In the genomic region with DNA sequence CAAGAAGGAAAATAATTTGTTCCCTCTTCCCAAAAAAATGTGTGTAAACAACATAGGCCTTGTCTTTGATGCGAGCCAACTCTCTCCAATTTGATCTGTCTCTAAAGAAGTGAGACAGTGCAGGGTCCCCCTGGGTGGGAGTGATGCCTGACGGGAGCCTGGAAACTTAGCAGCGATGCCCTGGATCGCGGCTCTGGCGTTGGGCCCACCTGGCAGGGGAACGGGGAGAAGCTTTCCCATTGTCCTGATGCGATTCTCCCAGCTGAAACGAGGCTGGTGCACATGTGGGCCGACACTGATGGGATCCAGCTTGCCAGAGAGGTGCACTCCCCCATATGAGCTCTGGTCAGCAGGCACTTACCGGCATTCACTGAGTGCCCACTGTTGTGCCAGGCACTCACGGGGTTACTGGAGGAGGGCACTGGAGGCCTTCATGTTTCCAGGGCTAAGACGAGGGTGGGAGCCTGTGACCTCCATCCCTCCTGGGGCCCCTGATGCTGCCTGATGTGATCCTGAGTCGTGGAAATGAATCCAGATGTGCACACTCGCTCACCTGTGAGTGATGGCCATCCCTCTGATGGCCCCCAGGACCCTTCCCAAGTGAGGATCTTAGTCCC, we compare ENCODE assay signal across 13 cellular contexts.
DNase-seq lines count a peak whose midpoint lies in the region; ATAC-seq, FAIRE-seq and TF ChIP-seq lines count a peak whose summit lies in the region.
"Had no signal": no experiment of that assay in that cellular context is flagged by ENCODE, and none has a peak within 500 bp of the region (broad histone marks: within the 10 kb centered on the region; RNA-seq: fewer than 3 reads in every experiment).

No MANE protein-coding gene starts in this region.

- H3K27ac ChIP-seq in right lobe of liver (no peak overlapping the region), HepG2 (ENCODE audit: extremely low read length, insufficient read depth, low read length) (no peak overlapping the region), lower lobe of right lung (no peak overlapping the region), testis (no peak overlapping the region)

- in situ Hi-C loops in HepG2 (cut with HindIII; ENCODE audit: extremely low pct_ligation_motif_present, low pct_unique_long_range_greater_than_20kb): no loop called here

- TF ChIP-seq CTCF in right lobe of liver (IDR thresholded peaks at IDR 0.05) (no peak), HepG2 (CRISPR knock-in tag; IDR thresholded peaks at IDR 0.05) (no peak), lower lobe of right lung (IDR thresholded peaks at IDR 0.05) (no peak), testis (IDR thresholded peaks at IDR 0.05) (no peak)

- POLR2A ChIA-PET in HepG2 (lab: Yijun Ruan, JAX): no interaction called here

- TF ChIP-seq POLR2A in right lobe of liver (IDR thresholded peaks at IDR 0.05) (no peak), HepG2 (IDR thresholded peaks at IDR 0.05; ENCODE audit: insufficient read depth in 1 of 2, low read depth in 2 of 2, low read length in 2 of 2) (no peak), testis (IDR thresholded peaks at IDR 0.05) (no peak), erythroblast (IDR thresholded peaks at IDR 0.05; ENCODE audit: low read length) (no peak)

- CTCF ChIA-PET in HepG2 (lab: Yijun Ruan, JAX; ENCODE audit: low intra/inter-chr PET ratio, low total read pairs): no interaction called here

- H3K4me1 ChIP-seq in right lobe of liver: no peaks in the 10 kb centered on the region
- H3K4me1 ChIP-seq in HepG2 (ENCODE audit: insufficient read depth, low read length): no peaks in the 10 kb centered on the region
- peaks cover 15% of the 10 kb centered on the region for H3K4me1 ChIP-seq in lower lobe of right lung
- H3K4me1 ChIP-seq in testis: no peaks in the 10 kb centered on the region

- no peak for TF ChIP-seq EP300 in HepG2 (IDR thresholded peaks at IDR 0.05; ENCODE audit: low read depth in 2 of 2, low read length in 2 of 2)
- no peak for TF ChIP-seq EP300 in HepG2 (CRISPR knock-in tag; IDR thresholded peaks at IDR 0.05; ENCODE audit: borderline replicate concordance)

- no peak overlapping the region for H3K4me3 ChIP-seq in right lobe of liver
- H3K4me3 ChIP-seq in HepG2 (replicated peaks in 1 of 3; ENCODE audit: insufficient read depth in 1 of 3, low read depth in 2 of 3, low read length in 3 of 3): no peak overlapping the region
- no peak overlapping the region for H3K4me3 ChIP-seq in lower lobe of right lung
- no peak overlapping the region for H3K4me3 ChIP-seq in testis
- H3K4me3 ChIP-seq in MG63: no peak overlapping the region

- FAIRE-seq in HepG2 (lab: Jason Lieb, UNC): no peak
- FAIRE-seq: HTR-8/SVneo had no signal

- H3K9ac ChIP-seq in HepG2 (ENCODE audit: insufficient read depth, low read depth, low read length): no peak overlapping the region

- H4K20me1 ChIP-seq in HepG2 (ENCODE audit: insufficient read depth, low read length): no peaks in the 10 kb centered on the region

- TF ChIP-seq RAD21 in HepG2 (CRISPR knock-in tag; IDR thresholded peaks at IDR 0.05): no peak

- no peak for ATAC-seq in right lobe of liver
- no peak for ATAC-seq in HepG2
- ATAC-seq in lower lobe of right lung: no peak

- BruUV-seq in HepG2 (replicated peaks; lab: Mats Ljungman, UMichigan): no TSS peak

- intact Hi-C loops in right lobe of liver (cut with DNase I) (loop anchor here in 1 of 2 donors (5.0 kb wide), 1 partner anchor 268 kb away; no protein-coding TSS in a partner anchor), HepG2 (cut with micrococcal nuclease; ENCODE audit: unreplicated experiment) (loop anchor here (1.0 kb wide), 1 partner anchor 18 kb away; no protein-coding TSS in a partner anchor), lower lobe of right lung (cut with DNase I) (loop anchor here (10.0 kb wide), 1 partner anchor 271 kb away; no protein-coding TSS in a partner anchor), testis (cut with DNase I; ENCODE audit: low total_unique reads) (no loop called here)

- peak in 2 of 3 donors; percentile 8 to 44 for DNase-seq in right lobe of liver
- DNase-seq in HepG2 (ENCODE audit: low spot score): no peak
- DNase-seq in lower lobe of right lung: peak; percentile 39
- peak; percentile 29 for DNase-seq in testis
- no peak for DNase-seq in MG63
- no peak for DNase-seq in erythroblast (lab: John Stamatoyannopoulos, UW)
- no peak for DNase-seq in NCI-H1105 (lab: John Stamatoyannopoulos, UW)
- DNase-seq: ACHN, Calu3, DMS 273 treated with DMSO at 0.1 percent for 48 hours, HCEC 1CT, HFFc6 had no signal

- H3K9me3 ChIP-seq in right lobe of liver (no peaks in the 10 kb centered on the region), HepG2 (ENCODE audit: low read length) (no peaks in the 10 kb centered on the region), lower lobe of right lung (no peaks in the 10 kb centered on the region), testis (no peaks in the 10 kb centered on the region), MG63 (no peaks in the 10 kb centered on the region)

- no peak overlapping the region for H3K4me2 ChIP-seq in HepG2 (ENCODE audit: low read depth, low read length)

- H3K79me2 ChIP-seq in HepG2 (ENCODE audit: insufficient read depth, low read length): no peaks in the 10 kb centered on the region

- H3K27me3 ChIP-seq in right lobe of liver (no peaks in the 10 kb centered on the region), HepG2 (ENCODE audit: control insufficient read depth in 1 of 2, insufficient read depth in 2 of 2, low read length in 2 of 2) (peaks cover 7 to 9% of the 10 kb centered on the region in 2 experiments; a peak in 3 of 5 replicates), lower lobe of right lung (ENCODE audit: low read depth) (no peaks in the 10 kb centered on the region), testis (no peaks in the 10 kb centered on the region), MG63 (no peaks in the 10 kb centered on the region)

- H2AFZ ChIP-seq in HepG2 (ENCODE audit: low read length): no peak overlapping the region

- H3K36me3 ChIP-seq in right lobe of liver (no peaks in the 10 kb centered on the region), HepG2 (replicated peaks in 1 of 2; ENCODE audit: control insufficient read depth in 1 of 2, insufficient read depth in 2 of 2, low read length in 2 of 2) (no peaks in the 10 kb centered on the region), lower lobe of right lung (no peaks in the 10 kb centered on the region), testis (ENCODE audit: low read depth, missing control alignments) (no peaks in the 10 kb centered on the region), MG63 (no peaks in the 10 kb centered on the region)

- 80% methylated on average over 11 of the region's 15 CpGs for WGBS in right lobe of liver (ENCODE audit: insufficient coverage, low coverage, low lambda C conversion rate, missing lambda C conversion rate)
- 0% methylated on average over 2 of the region's 15 CpGs for WGBS in HepG2 (ENCODE audit: low lambda C conversion rate)
- WGBS in testis, 2 donors: 66 to 67% methylated on average over 9 to 15 of the region's 15 CpGs

TF ChIP-seq in HepG2, 621 proteins besides CTCF, POLR2A, EP300 and RAD21:
- TF ChIP-seq DR1 (CRISPR knock-in tag; IDR thresholded peaks at IDR 0.05): no peak
- TF ChIP-seq, protein P1, sequence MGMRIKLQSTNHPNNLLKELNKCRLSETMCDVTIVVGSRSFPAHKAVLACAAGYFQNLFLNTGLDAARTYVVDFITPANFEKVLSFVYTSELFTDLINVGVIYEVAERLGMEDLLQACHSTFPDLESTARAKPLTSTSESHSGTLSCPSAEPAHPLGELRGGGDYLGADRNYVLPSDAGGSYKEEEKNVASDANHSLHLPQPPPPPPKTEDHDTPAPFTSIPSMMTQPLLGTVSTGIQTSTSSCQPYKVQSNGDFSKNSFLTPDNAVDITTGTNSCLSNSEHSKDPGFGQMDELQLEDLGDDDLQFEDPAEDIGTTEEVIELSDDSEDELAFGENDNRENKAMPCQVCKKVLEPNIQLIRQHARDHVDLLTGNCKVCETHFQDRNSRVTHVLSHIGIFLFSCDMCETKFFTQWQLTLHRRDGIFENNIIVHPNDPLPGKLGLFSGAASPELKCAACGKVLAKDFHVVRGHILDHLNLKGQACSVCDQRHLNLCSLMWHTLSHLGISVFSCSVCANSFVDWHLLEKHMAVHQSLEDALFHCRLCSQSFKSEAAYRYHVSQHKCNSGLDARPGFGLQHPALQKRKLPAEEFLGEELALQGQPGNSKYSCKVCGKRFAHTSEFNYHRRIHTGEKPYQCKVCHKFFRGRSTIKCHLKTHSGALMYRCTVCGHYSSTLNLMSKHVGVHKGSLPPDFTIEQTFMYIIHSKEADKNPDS (CRISPR knock-in tag; IDR thresholded peaks at IDR 0.05): no peak
- TF ChIP-seq ZNF264 (CRISPR knock-in tag; IDR thresholded peaks at IDR 0.05): no peak
- no peak for TF ChIP-seq ZNF354B (CRISPR knock-in tag; IDR thresholded peaks at IDR 0.05)
- TF ChIP-seq KDM5B (CRISPR knock-in tag; IDR thresholded peaks at IDR 0.05; ENCODE audit: borderline replicate concordance): no peak
- no peak for TF ChIP-seq JDP2 (CRISPR knock-in tag; IDR thresholded peaks at IDR 0.05; ENCODE audit: borderline replicate concordance)
- TF ChIP-seq ZFP37 (CRISPR knock-in tag; IDR thresholded peaks at IDR 0.05; ENCODE audit: borderline replicate concordance): no peak
- TF ChIP-seq MED8 (CRISPR knock-in tag; IDR thresholded peaks at IDR 0.05; ENCODE audit: insufficient replicate concordance): no peak
- no peak for TF ChIP-seq GTF3A (CRISPR knock-in tag; conservative IDR thresholded peaks at IDR 0.05)
- no peak for TF ChIP-seq ZNF710 (CRISPR knock-in tag; IDR thresholded peaks at IDR 0.05; ENCODE audit: borderline replicate concordance)
- no peak for TF ChIP-seq ISX (CRISPR knock-in tag; conservative IDR thresholded peaks at IDR 0.05)
- TF ChIP-seq ZKSCAN1 (IDR thresholded peaks at IDR 0.05; ENCODE audit: low read length): no peak

Comparison
In these comparisons a context has a peak if more than half of its experiments do, and no peak if none do; other contexts are left out.
1. DNase-seq: peak in right lobe of liver (2 of 3), lower lobe of right lung (single experiment) and testis (single experiment); none in HepG2 (single experiment), MG63 (single experiment), erythroblast (0 of 2) and NCI-H1105 (single experiment).